ENCODE assay signal across 14 cellular contexts in the genomic region with DNA sequence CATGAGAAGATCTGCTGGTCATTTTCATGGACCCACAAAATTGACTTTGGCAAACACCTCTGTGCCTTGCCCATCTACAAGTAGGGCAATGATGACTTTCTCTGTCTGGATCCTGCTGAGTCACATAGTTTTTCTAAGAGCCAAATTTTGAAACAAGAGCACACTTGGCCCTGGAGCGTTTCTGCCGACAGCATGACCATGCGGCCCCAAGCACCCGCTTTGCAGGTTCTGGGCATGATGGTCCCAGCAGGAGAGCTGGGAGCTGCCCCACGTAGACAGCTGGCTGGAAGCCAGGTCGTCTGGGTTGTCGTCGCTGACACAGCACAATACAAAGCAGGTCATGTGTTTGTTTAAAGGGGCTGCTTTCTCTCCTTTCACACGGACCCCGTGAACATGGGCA.
DNase-seq lines count a peak whose midpoint lies in the region; ATAC-seq, FAIRE-seq and TF ChIP-seq lines count a peak whose summit lies in the region.
"Had no signal": no experiment of that assay in that cellular context is flagged by ENCODE, and none has a peak within 500 bp of the region (broad histone marks: within the 10 kb centered on the region; RNA-seq: fewer than 3 reads in every experiment).

No MANE protein-coding gene starts in this region.

- no peaks in the 10 kb centered on the region; the same call in 2 of the 3 replicates for H3K36me3 Mint-ChIP-seq in GM23338 (ENCODE audit: low read depth)
- no peaks in the 10 kb centered on the region for H3K36me3 Mint-ChIP-seq in activated naive CD8-positive, alpha-beta T cell treated with anti-CD3 and anti-CD28 coated beads, Interleukin-2, amount 50 U/mL, for 24 hours (ENCODE audit: low read depth)
- H3K36me3 Mint-ChIP-seq: brain had no signal

- DNase-seq in COR-L47 (lab: John Stamatoyannopoulos, UW) (peak; percentile 65), NCI-H1092 (lab: John Stamatoyannopoulos, UW) (peak; percentile 9), K562 (ENCODE audit: extremely low read depth in 1 of 4, low spot score in 3 of 4) (no peak), osteoblast (ENCODE audit: insufficient read length, low spot score, missing footprints) (peak; percentile 94), NOMO-1 (lab: John Stamatoyannopoulos, UW; ENCODE audit: unreplicated experiment in 2 of 2) (no peak), GM23338 (ENCODE audit: low spot score) (no peak)
- DNase-seq in activated naive CD8-positive, alpha-beta T cell treated with anti-CD3 and anti-CD28 coated beads, Interleukin-2, amount 50 U/mL, for 24 hours = no peak
- DNase-seq in stimulated activated CD4-positive, alpha-beta T cell treated with anti-CD3 and anti-CD28 coated beads, Interleukin-12 subunit alpha, Interleukin-12 subunit beta, amount 100 ng/mL, for 4 hours = no peak
- DNase-seq: activated CD4-positive, alpha-beta T cell treated with anti-CD3 and anti-CD28 coated beads for 36 hours; activated T-cell treated with anti-CD3 and anti-CD28 coated beads, Interleukin-2, amount 50 U/mL, for 24 hours; Calu3; MM.1S had no signal

- H3K4me3 Mint-ChIP-seq in GM23338 = no peak overlapping the region
- H3K4me3 Mint-ChIP-seq in activated naive CD8-positive, alpha-beta T cell treated with anti-CD3 and anti-CD28 coated beads, Interleukin-2, amount 50 U/mL, for 24 hours = no peak overlapping the region
- H3K4me3 Mint-ChIP-seq: activated CD4-positive, alpha-beta T cell treated with anti-CD3 and anti-CD28 coated beads for 36 hours; activated T-cell treated with anti-CD3 and anti-CD28 coated beads, Interleukin-2, amount 50 U/mL, for 24 hours; brain; T-helper 1 cell treated with Interleukin-12 subunit alpha and Interleukin-12 subunit beta and Interleukin-4 antibody, amounts not matched to agents 30 μg/mL and 1 μg/mL, for 36 hours had no signal

- FAIRE-seq in K562 (lab: Jason Lieb, UNC) = no peak

- ATAC-seq in K562 = no peak
- ATAC-seq in GM23338 = no peak
- no peak for ATAC-seq in activated naive CD8-positive, alpha-beta T cell treated with anti-CD3 and anti-CD28 coated beads, Interleukin-2, amount 50 U/mL, for 24 hours
- ATAC-seq: activated CD4-positive, alpha-beta T cell treated with anti-CD3 and anti-CD28 coated beads for 36 hours had no signal

- no peaks in the 10 kb centered on the region; the same call in 2 of the 3 replicates for H3K9me3 Mint-ChIP-seq in GM23338
- H3K9me3 Mint-ChIP-seq in activated naive CD8-positive, alpha-beta T cell treated with anti-CD3 and anti-CD28 coated beads, Interleukin-2, amount 50 U/mL, for 24 hours = peaks cover 3% of the 10 kb centered on the region
- H3K9me3 Mint-ChIP-seq: activated T-cell treated with anti-CD3 and anti-CD28 coated beads, Interleukin-2, amount 50 U/mL, for 24 hours; T-helper 1 cell treated with Interleukin-12 subunit alpha and Interleukin-12 subunit beta and Interleukin-4 antibody, amounts not matched to agents 30 μg/mL and 1 μg/mL, for 36 hours had no signal

- peaks cover 6% of the 10 kb centered on the region for H3K27me3 Mint-ChIP-seq in GM23338 (ENCODE audit: insufficient read depth, low read depth, poor library complexity)
- H3K27me3 Mint-ChIP-seq in activated naive CD8-positive, alpha-beta T cell treated with anti-CD3 and anti-CD28 coated beads, Interleukin-2, amount 50 U/mL, for 24 hours = peaks cover 30% of the 10 kb centered on the region

- H4K20me1 ChIP-seq in K562 (replicated peaks; ENCODE audit: control insufficient read depth, insufficient read depth, low read length) = no peaks in the 10 kb centered on the region
- H4K20me1 ChIP-seq in osteoblast (ENCODE audit: insufficient read depth, low read length) = no peaks in the 10 kb centered on the region
- no peaks in the 10 kb centered on the region for H4K20me1 ChIP-seq in GM23338 (replicated peaks; ENCODE audit: insufficient read depth)

- intact Hi-C loops in K562 (cut with micrococcal nuclease) = no loop called here

- no TSS peak for BruUV-seq in K562 (replicated peaks; lab: Mats Ljungman, UMichigan)

- no peak for TF ChIP-seq POLR2A in K562 (conservative IDR thresholded peaks at IDR 0.05)

- H3K9me3 ChIP-seq in K562 (replicated peaks; ENCODE audit: control insufficient read depth, insufficient read depth, low read depth, low read length) (no peaks in the 10 kb centered on the region), osteoblast (ENCODE audit: low read depth, low read length) (no peaks in the 10 kb centered on the region)

- no peak overlapping the region for H3K9ac ChIP-seq in K562 (ENCODE audit: insufficient read depth in 1 of 2, low read depth in 2 of 2, low read length in 2 of 2)

- in situ Hi-C loops in K562 (cut with MboI) = no loop called here

- H3K4me3 ChIP-seq in K562 = no peak overlapping the region
- no peak overlapping the region for H3K4me3 ChIP-seq in osteoblast (ENCODE audit: insufficient read depth, low read length)
- H3K4me3 ChIP-seq in GM23338 = no peak overlapping the region

- H3K27ac ChIP-seq in K562 (ENCODE audit: extremely low read depth, low read depth, low read length) (no peak overlapping the region), osteoblast (ENCODE audit: low read depth, low read length) (peak overlapping the region; percentile 25), GM23338 (ENCODE audit: low read depth) (no peak overlapping the region)

- no peak for TF ChIP-seq EP300 in K562 (IDR thresholded peaks at IDR 0.05; ENCODE audit: low read length)

- peaks cover 25% of the 10 kb centered on the region for H3K4me1 Mint-ChIP-seq in GM23338
- H3K4me1 Mint-ChIP-seq in activated naive CD8-positive, alpha-beta T cell treated with anti-CD3 and anti-CD28 coated beads, Interleukin-2, amount 50 U/mL, for 24 hours = peaks cover 26% of the 10 kb centered on the region

- no peaks in the 10 kb centered on the region for H3K9me1 ChIP-seq in K562 (ENCODE audit: control insufficient read depth, insufficient read depth, low read length)

- no peak for TF ChIP-seq RAD21 in K562 (CRISPR knock-in tag; conservative IDR thresholded peaks at IDR 0.05 in 1 of 2, IDR thresholded peaks at IDR 0.05 in 1 of 2)

- 0% methylated on average over 9 of the region's 10 CpGs for WGBS in K562 (ENCODE audit: insufficient coverage, low coverage, missing lambda C conversion rate)

- CTCF ChIA-PET in K562 (lab: Yijun Ruan, JAX; ENCODE audit: low intra/inter-chr PET ratio) = no interaction called here

- no peaks in the 10 kb centered on the region for H3K9me2 ChIP-seq in GM23338 (ENCODE audit: insufficient read depth)

- H3K4me1 ChIP-seq in K562 (replicated peaks in 1 of 2; ENCODE audit: control insufficient read depth in 2 of 2, insufficient read depth in 2 of 2, low read length in 2 of 2) = no peaks in the 10 kb centered on the region
- H3K4me1 ChIP-seq in osteoblast (ENCODE audit: insufficient read depth, low read length) = peaks cover 25% of the 10 kb centered on the region
- 0 out of 2 replicates have a peak, but pooled peaks cover 8% of the 10 kb centered on the region for H3K4me1 ChIP-seq in GM23338 (ENCODE audit: insufficient read depth)

- TF ChIP-seq CTCF in K562 (IDR thresholded peaks at IDR 0.05 in 2 of 3, conservative IDR thresholded peaks at IDR 0.05 in 1 of 3; ENCODE audit: insufficient read depth in 2 of 3, low read depth in 1 of 3, low read length in 3 of 3) = no peak
- no peak for TF ChIP-seq CTCF in osteoblast (IDR thresholded peaks at IDR 0.05; ENCODE audit: extremely low read depth, low read depth, low read length)
- no peak for TF ChIP-seq CTCF in GM23338 (conservative IDR thresholded peaks at IDR 0.05; ENCODE audit: low read depth in 2 of 2)

- H2AFZ ChIP-seq in K562 (ENCODE audit: low read depth, low read length) (no peak overlapping the region), osteoblast (ENCODE audit: low read length) (no peak overlapping the region), GM23338 (no peak overlapping the region; the same call in 1 of the 2 replicates)

- H3K27ac Mint-ChIP-seq in GM23338 = no peak overlapping the region
- H3K27ac Mint-ChIP-seq in activated naive CD8-positive, alpha-beta T cell treated with anti-CD3 and anti-CD28 coated beads, Interleukin-2, amount 50 U/mL, for 24 hours = no peak overlapping the region
- H3K27ac Mint-ChIP-seq: activated CD4-positive, alpha-beta T cell treated with anti-CD3 and anti-CD28 coated beads for 36 hours; activated T-cell treated with anti-CD3 and anti-CD28 coated beads, Interleukin-2, amount 50 U/mL, for 24 hours; brain; T-helper 1 cell treated with Interleukin-12 subunit alpha and Interleukin-12 subunit beta and Interleukin-4 antibody, amounts not matched to agents 30 μg/mL and 1 μg/mL, for 36 hours had no signal

- H3K79me2 ChIP-seq in K562 (ENCODE audit: control insufficient read depth, insufficient read depth, low read length) = no peaks in the 10 kb centered on the region
- H3K79me2 ChIP-seq in osteoblast (ENCODE audit: insufficient read depth, low read length) = no peaks in the 10 kb centered on the region
- no peaks in the 10 kb centered on the region for H3K79me2 ChIP-seq in GM23338 (replicated peaks; ENCODE audit: insufficient read depth)

- H3K36me3 ChIP-seq in K562 (ENCODE audit: control insufficient read depth, insufficient read depth, low read length) = no peaks in the 10 kb centered on the region
- H3K36me3 ChIP-seq in osteoblast (ENCODE audit: insufficient read depth, low read length) = no peaks in the 10 kb centered on the region
- H3K36me3 ChIP-seq in GM23338 (ENCODE audit: insufficient read depth) = no peaks in the 10 kb centered on the region

- no peak overlapping the region for H3K4me2 ChIP-seq in K562 (ENCODE audit: insufficient read depth, low read length)
- H3K4me2 ChIP-seq in osteoblast (ENCODE audit: insufficient read depth, low read length) = peak overlapping the region; percentile 8
- no peak overlapping the region for H3K4me2 ChIP-seq in GM23338

- H3K27me3 ChIP-seq in K562 (ENCODE audit: control insufficient read depth in 2 of 2, insufficient read depth in 2 of 2, low read length in 2 of 2) = peaks cover 4 to 43% of the 10 kb centered on the region in 2 experiments; a peak in 4 of 5 replicates
- H3K27me3 ChIP-seq in osteoblast (ENCODE audit: insufficient read depth, low read length) = no peaks in the 10 kb centered on the region
- H3K27me3 ChIP-seq in GM23338 (ENCODE audit: insufficient read depth) = no peaks in the 10 kb centered on the region

- POLR2A ChIA-PET in K562 (lab: Yijun Ruan, JAX) = no interaction called here

- H3F3A ChIP-seq in GM23338 (replicated peaks; ENCODE audit: low read depth) = no peaks in the 10 kb centered on the region

TF ChIP-seq in K562, 482 proteins besides CTCF, POLR2A, EP300 and RAD21 (continues in another document):
- TF ChIP-seq ZNF316 (IDR thresholded peaks at IDR 0.05) = peak; percentile 32; the same call in 1 of the 2 replicates
- no peak for TF ChIP-seq ZNF444 (CRISPR knock-in tag; IDR thresholded peaks at IDR 0.05)
- peak; percentile 26; the same call in 1 of the 2 replicates for TF ChIP-seq C11orf30 (IDR thresholded peaks at IDR 0.05; ENCODE audit: low read depth)

TF ChIP-seq in GM23338, 12 proteins besides CTCF, POLR2A, EP300 and RAD21 (continues in another document):
- TF ChIP-seq EZH2phosphoT487 (IDR thresholded peaks at IDR 0.05; ENCODE audit: unreplicated experiment) = no peak
- TF ChIP-seq ZNF331 (CRISPR knock-in tag; IDR thresholded peaks at IDR 0.05; ENCODE audit: low read depth) = no peak
- TF ChIP-seq STAT1 (IDR thresholded peaks at IDR 0.05; ENCODE audit: unreplicated experiment) = no peak
- no peak for TF ChIP-seq JUNB (IDR thresholded peaks at IDR 0.05; ENCODE audit: unreplicated experiment)
- no peak for TF ChIP-seq POLR2AphosphoS5 (IDR thresholded peaks at IDR 0.05; ENCODE audit: low read depth)

Comparison
In these comparisons a context has a peak if more than half of its experiments do, and no peak if none do; other contexts are left out.
1. DNase-seq: peak in COR-L47 (single experiment), NCI-H1092 (single experiment) and osteoblast (single experiment); none in K562 (0 of 4), NOMO-1 (0 of 2), GM23338 (single experiment), activated naive CD8-positive, alpha-beta T cell treated with anti-CD3 and anti-CD28 coated beads, Interleukin-2, amount 50 U/mL, for 24 hours (single experiment) and stimulated activated CD4-positive, alpha-beta T cell treated with anti-CD3 and anti-CD28 coated beads, Interleukin-12 subunit alpha, Interleukin-12 subunit beta, amount 100 ng/mL, for 4 hours (single experiment).